ENCODE assay signal across 20 cellular contexts in genomic region chr1:181984006-181984405, GRCh38.
"Had no signal": no experiment of that assay in that cellular context is flagged by ENCODE, and none has a peak within 500 bp of the region (broad histone marks: within the 10 kb centered on the region; RNA-seq: fewer than 3 reads in every experiment).

No MANE protein-coding gene starts in this region.

- DNase-seq: dermis blood vessel endothelial cell; effector memory CD8-positive, alpha-beta T cell; erythroblast; esophagus squamous epithelium; foreskin melanocyte; glutamatergic neuron; immature natural killer cell; mucosa of descending colon; naive B cell; stimulated activated CD4-positive, alpha-beta T cell treated with anti-CD3 and anti-CD28 coated beads, Interleukin-12 subunit alpha, Interleukin-12 subunit beta, amount 100 ng/mL, for 4 hours; stimulated activated CD4-positive, alpha-beta T cell treated with anti-CD3 and anti-CD28 coated beads, Interleukin-1b, Interleukin-23, amount 100 ng/mL, for 48 hours; stimulated activated CD4-positive, alpha-beta T cell treated with anti-CD3 and anti-CD28 coated beads, Interleukin-4, amount 100 ng/mL, for 1 hour; stimulated activated CD8-positive, alpha-beta memory T cell treated with anti-CD3 and anti-CD28 coated beads, Interleukin-4, amount 100 ng/mL, for 48 hours; stimulated activated naive CD4-positive, alpha-beta T cell; stimulated activated naive CD8-positive, alpha-beta T cell treated with anti-CD3 and anti-CD28 coated beads, Interleukin-15, amount 100 ng/mL, for 72 hours; thyroid gland; trophoblast cell had no signal

- ATAC-seq: effector memory CD8-positive, alpha-beta T cell; left lobe of liver; mucosa of descending colon; natural killer cell treated with Interleukin-12 subunit alpha and Interleukin-12 subunit beta and Interleukin-15 and Interleukin-18, amount 100 ng/mL, for 72 hours; sciatic nerve; stimulated activated naive CD8-positive, alpha-beta T cell treated with anti-CD3 and anti-CD28 coated beads, Interleukin-15, amount 100 ng/mL, for 72 hours had no signal
